3 cellular contexts compared by ENCODE assay signal in genomic region chr6:36409718-36410117, GRCh38.
A peak's percentile ranks its signal among the peaks of the same experiment; 100 is the strongest.
TF ChIP-seq lines count a peak whose summit lies in the region.

No MANE protein-coding gene starts in this region.

TF ChIP-seq in HEK293, 187 proteins besides CTCF, POLR2A, EP300 and RAD21:
- peak; percentile 93 for TF ChIP-seq ZNF366 (tag by site-specific recombination; conservative IDR thresholded peaks at IDR 0.05)
- TF ChIP-seq PRDM1 (tag by site-specific recombination; IDR thresholded peaks at IDR 0.05): peak; percentile 93

TF ChIP-seq in K562, 482 proteins besides CTCF, POLR2A, EP300 and RAD21:
- TF ChIP-seq, protein P1, sequence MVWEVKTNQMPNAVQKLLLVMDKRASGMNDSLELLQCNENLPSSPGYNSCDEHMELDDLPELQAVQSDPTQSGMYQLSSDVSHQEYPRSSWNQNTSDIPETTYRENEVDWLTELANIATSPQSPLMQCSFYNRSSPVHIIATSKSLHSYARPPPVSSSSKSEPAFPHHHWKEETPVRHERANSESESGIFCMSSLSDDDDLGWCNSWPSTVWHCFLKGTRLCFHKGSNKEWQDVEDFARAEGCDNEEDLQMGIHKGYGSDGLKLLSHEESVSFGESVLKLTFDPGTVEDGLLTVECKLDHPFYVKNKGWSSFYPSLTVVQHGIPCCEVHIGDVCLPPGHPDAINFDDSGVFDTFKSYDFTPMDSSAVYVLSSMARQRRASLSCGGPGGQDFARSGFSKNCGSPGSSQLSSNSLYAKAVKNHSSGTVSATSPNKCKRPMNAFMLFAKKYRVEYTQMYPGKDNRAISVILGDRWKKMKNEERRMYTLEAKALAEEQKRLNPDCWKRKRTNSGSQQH (CRISPR knock-in tag; IDR thresholded peaks at IDR 0.05): 0 out of 2 replicates have a peak, but pooled peaks have one; percentile 40
- 0 out of 2 replicates have a peak, but pooled peaks have one; percentile 34 for TF ChIP-seq THRB (CRISPR knock-in tag; conservative IDR thresholded peaks at IDR 0.05)

TF ChIP-seq in HepG2, 621 proteins besides CTCF, POLR2A, EP300 and RAD21:
- TF ChIP-seq U2AF2 (IDR thresholded peaks at IDR 0.05; ENCODE audit: low read depth, low read length): 0 out of 2 replicates have a peak, but pooled peaks have one; percentile 26
